In genomic region chr20:22946594-22946993, GRCh38 we compare ENCODE assay signal across 22 cellular contexts.
DNase-seq lines count a peak whose midpoint lies in the region; ATAC-seq and TF ChIP-seq lines count a peak whose summit lies in the region.
"Had no signal": no experiment of that assay in that cellular context is flagged by ENCODE, and none has a peak within 500 bp of the region (broad histone marks: within the 10 kb centered on the region; RNA-seq: fewer than 3 reads in every experiment).

No MANE protein-coding gene starts in this region.

- H3K79me2 ChIP-seq in GM23338 (replicated peaks; ENCODE audit: insufficient read depth) = no peaks in the 10 kb centered on the region

- H3K4me3 Mint-ChIP-seq in mesothelial cell of epicardium (no peak overlapping the region), GM23338 (no peak overlapping the region)
- H3K4me3 Mint-ChIP-seq in activated naive CD4-positive, alpha-beta T cell treated with anti-CD3 and anti-CD28 coated beads, Interleukin-2, amount 10 ng/mL, durations not matched to agents 7 days and 5 days = no peak overlapping the region
- H3K4me3 Mint-ChIP-seq: CD4-positive, alpha-beta memory T cell; H9; HFFc6 had no signal

- ATAC-seq in GM18520 (IDR thresholded peaks at IDR 0.05; ENCODE audit: unreplicated experiment) (no peak), GM23338 (no peak)
- ATAC-seq: Panc1 had no signal

- H3K27ac Mint-ChIP-seq in mesothelial cell of epicardium = peak overlapping the region; percentile 23
- no peak overlapping the region for H3K27ac Mint-ChIP-seq in GM23338
- H3K27ac Mint-ChIP-seq in activated naive CD4-positive, alpha-beta T cell treated with anti-CD3 and anti-CD28 coated beads, Interleukin-2, amount 10 ng/mL, durations not matched to agents 7 days and 5 days = no peak overlapping the region
- H3K27ac Mint-ChIP-seq: H9, HFFc6 had no signal

- H3K9me2 ChIP-seq in GM23338 (ENCODE audit: insufficient read depth) = peaks cover 3% of the 10 kb centered on the region; the same call in 1 of the 2 replicates

- no peaks in the 10 kb centered on the region for H3K36me3 ChIP-seq in GM23338 (ENCODE audit: insufficient read depth)
- H3K36me3 ChIP-seq: BLaER1, SJCRH30 had no signal

- no peaks in the 10 kb centered on the region for H3K9me3 Mint-ChIP-seq in mesothelial cell of epicardium
- H3K9me3 Mint-ChIP-seq in GM23338 = no peaks in the 10 kb centered on the region
- H3K9me3 Mint-ChIP-seq in activated naive CD4-positive, alpha-beta T cell treated with anti-CD3 and anti-CD28 coated beads, Interleukin-2, amount 10 ng/mL, durations not matched to agents 7 days and 5 days = no peaks in the 10 kb centered on the region
- H3K9me3 Mint-ChIP-seq: H9 had no signal

- H3K4me1 Mint-ChIP-seq in mesothelial cell of epicardium (peaks cover 13% of the 10 kb centered on the region), GM23338 (no peaks in the 10 kb centered on the region)
- H3K4me1 Mint-ChIP-seq in activated naive CD4-positive, alpha-beta T cell treated with anti-CD3 and anti-CD28 coated beads, Interleukin-2, amount 10 ng/mL, durations not matched to agents 7 days and 5 days = no peaks in the 10 kb centered on the region
- H3K4me1 Mint-ChIP-seq: CD4-positive, alpha-beta memory T cell; H9 had no signal

- H2AFZ ChIP-seq in GM23338 = no peak overlapping the region

- no peaks in the 10 kb centered on the region for H4K20me1 ChIP-seq in GM23338 (replicated peaks; ENCODE audit: insufficient read depth)
- H4K20me1 ChIP-seq: BLaER1 had no signal

- H3K4me1 ChIP-seq in GM23338 (ENCODE audit: insufficient read depth) = no peaks in the 10 kb centered on the region
- H3K4me1 ChIP-seq: BLaER1, SJCRH30 had no signal

- H3F3A ChIP-seq in GM23338 (replicated peaks; ENCODE audit: low read depth) = no peaks in the 10 kb centered on the region

- peak; percentile 21 for DNase-seq in NCI-H226
- DNase-seq in dedifferentiated amniotic fluid mesenchymal stem cell (ENCODE audit: extremely low spot score) = peak; percentile 40
- DNase-seq in mesothelial cell of epicardium (ENCODE audit: low spot score in 2 of 2, unreplicated experiment in 2 of 2) = no peak
- DNase-seq in stromal cell of bone marrow (ENCODE audit: low read depth) = peak; percentile 24
- no peak for DNase-seq in SK-N-DZ (ENCODE audit: low spot score)
- DNase-seq in GM23338 (ENCODE audit: low spot score) = no peak
- DNase-seq in activated naive CD4-positive, alpha-beta T cell treated with anti-CD3 and anti-CD28 coated beads, Interleukin-2, amount 10 ng/mL, durations not matched to agents 7 days and 5 days = no peak
- DNase-seq: ACHN; CD4-positive, alpha-beta memory T cell; H9; HFFc6; KG1; NCI-H1092 treated with DMSO at 0.1 percent for 48 hours; NCI-H1436 treated with DMSO at 0.1 percent for 48 hours; NCI-H1930; NCI-H2227 treated with DMSO at 0.1 percent for 48 hours; NCI-H510A treated with DMSO at 0.1 percent for 48 hours; NCI-H748 treated with DMSO at 0.1 percent for 48 hours; SJCRH30 had no signal

- H3K27me3 Mint-ChIP-seq in mesothelial cell of epicardium (ENCODE audit: low read depth) (peaks cover 52% of the 10 kb centered on the region), GM23338 (ENCODE audit: insufficient read depth, low read depth, poor library complexity) (peaks cover 7% of the 10 kb centered on the region)
- no peaks in the 10 kb centered on the region for H3K27me3 Mint-ChIP-seq in activated naive CD4-positive, alpha-beta T cell treated with anti-CD3 and anti-CD28 coated beads, Interleukin-2, amount 10 ng/mL, durations not matched to agents 7 days and 5 days

- CTCF ChIA-PET in activated naive CD4-positive, alpha-beta T cell treated with anti-CD3 and anti-CD28 coated beads, Interleukin-2, amount 10 ng/mL, durations not matched to agents 7 days and 5 days (lab: Charles Lee) = no interaction called here

- no peak overlapping the region for H3K27ac ChIP-seq in GM23338 (ENCODE audit: low read depth)
- H3K27ac ChIP-seq: BLaER1, SJCRH30 had no signal

- no peak overlapping the region for H3K4me3 ChIP-seq in GM23338
- H3K4me3 ChIP-seq: BLaER1, SJCRH30 had no signal

- no peaks in the 10 kb centered on the region for H3K27me3 ChIP-seq in GM23338 (ENCODE audit: insufficient read depth)
- H3K27me3 ChIP-seq: BLaER1, SJCRH30 had no signal

- H3K4me2 ChIP-seq in GM23338 = no peak overlapping the region
- H3K4me2 ChIP-seq: BLaER1 had no signal

- no peak for TF ChIP-seq CTCF in mesothelial cell of epicardium (IDR thresholded peaks at IDR 0.05; ENCODE audit: unreplicated experiment)
- TF ChIP-seq CTCF in GM23338 (conservative IDR thresholded peaks at IDR 0.05; ENCODE audit: low read depth in 2 of 2) = no peak

- H3K36me3 Mint-ChIP-seq in mesothelial cell of epicardium = no peaks in the 10 kb centered on the region
- H3K36me3 Mint-ChIP-seq in GM23338 (ENCODE audit: low read depth) = no peaks in the 10 kb centered on the region
- H3K36me3 Mint-ChIP-seq in activated naive CD4-positive, alpha-beta T cell treated with anti-CD3 and anti-CD28 coated beads, Interleukin-2, amount 10 ng/mL, durations not matched to agents 7 days and 5 days = no peaks in the 10 kb centered on the region
- H3K36me3 Mint-ChIP-seq: CD4-positive, alpha-beta memory T cell had no signal

TF ChIP-seq in GM23338, 12 proteins besides CTCF, POLR2A, EP300 and RAD21:
- TF ChIP-seq JUNB (IDR thresholded peaks at IDR 0.05; ENCODE audit: unreplicated experiment) (no peak), NANOG (IDR thresholded peaks at IDR 0.05; ENCODE audit: borderline replicate concordance) (no peak)

Comparison
In these comparisons a context has a peak if more than half of its experiments do, and no peak if none do; other contexts are left out.
1. DNase-seq: peak in NCI-H226 (single experiment), dedifferentiated amniotic fluid mesenchymal stem cell (single experiment) and stromal cell of bone marrow (single experiment); none in mesothelial cell of epicardium (0 of 2), SK-N-DZ (single experiment), GM23338 (single experiment) and activated naive CD4-positive, alpha-beta T cell treated with anti-CD3 and anti-CD28 coated beads, Interleukin-2, amount 10 ng/mL, durations not matched to agents 7 days and 5 days (single experiment).